In the genomic region with DNA sequence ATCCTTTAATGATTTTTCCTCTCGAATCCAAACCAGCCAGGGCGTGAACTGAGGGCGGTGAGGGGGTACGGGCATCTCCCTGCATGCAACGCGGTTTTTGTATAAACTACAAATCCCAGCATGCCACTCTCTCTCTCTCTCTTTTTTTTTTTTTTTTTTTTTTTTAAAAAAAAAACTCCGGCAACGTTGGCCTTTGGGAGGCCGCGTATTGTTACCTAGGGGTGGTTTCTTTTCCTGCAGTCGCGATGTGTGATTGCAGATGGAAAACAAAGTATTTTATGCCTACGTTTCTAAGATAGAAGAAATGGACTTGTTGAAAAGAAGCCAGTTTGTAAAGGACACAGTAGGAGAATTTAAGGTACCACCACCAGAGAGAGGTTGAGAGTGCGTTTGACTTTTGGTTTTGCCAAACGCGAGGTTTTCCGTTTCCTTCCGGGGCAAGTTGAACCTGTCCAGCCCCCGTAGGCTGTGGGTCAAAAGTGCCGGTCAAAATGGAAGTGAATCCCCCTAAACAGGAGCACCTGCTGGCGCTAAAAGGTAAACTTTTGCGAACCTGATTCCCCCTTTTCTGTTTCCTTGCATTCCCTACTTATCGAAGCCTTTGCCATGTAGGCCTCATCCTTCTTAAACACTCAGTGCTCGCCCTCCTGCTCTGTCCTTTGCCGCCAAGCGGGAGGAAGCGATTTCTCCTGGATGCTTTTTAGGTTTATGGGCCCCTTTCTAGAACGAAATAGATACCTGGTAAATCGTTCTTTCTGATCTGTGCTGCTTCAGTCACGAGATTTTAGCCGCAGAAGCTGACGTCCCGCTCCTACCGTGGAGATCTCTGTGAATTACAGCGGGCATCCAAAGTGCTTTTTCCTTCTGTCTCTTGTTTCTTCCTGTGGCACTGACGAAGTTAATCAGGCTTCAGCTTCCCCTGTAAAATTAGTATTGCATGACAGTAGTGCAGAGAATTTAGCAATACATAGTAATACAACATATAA, we compare ENCODE assay signal across 8 cellular contexts. TPM values are rescaled to one million over a fixed set of nuclear protein-coding genes. Genes with fewer than 3 reads are reported as not detected.
DNase-seq lines count a peak whose midpoint lies in the region; ATAC-seq, FAIRE-seq and TF ChIP-seq lines count a peak whose summit lies in the region.

A gene with protein sequence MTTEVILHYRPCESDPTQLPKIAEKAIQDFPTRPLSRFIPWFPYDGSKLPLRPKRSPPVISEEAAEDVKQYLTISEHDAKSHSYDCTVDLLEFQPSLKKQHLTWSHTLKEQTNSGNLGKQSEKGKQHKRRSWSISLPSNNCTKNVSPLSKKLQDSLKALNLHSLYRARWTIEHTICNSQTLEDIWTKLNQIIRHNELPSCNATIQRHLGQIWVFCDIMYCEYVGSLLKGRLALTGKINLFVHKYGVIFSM (plus strand): TSS at position 458 of the 986 bp plus-strand sequence. CDS start 4,561 bp downstream, outside the sequence.
A gene with protein sequence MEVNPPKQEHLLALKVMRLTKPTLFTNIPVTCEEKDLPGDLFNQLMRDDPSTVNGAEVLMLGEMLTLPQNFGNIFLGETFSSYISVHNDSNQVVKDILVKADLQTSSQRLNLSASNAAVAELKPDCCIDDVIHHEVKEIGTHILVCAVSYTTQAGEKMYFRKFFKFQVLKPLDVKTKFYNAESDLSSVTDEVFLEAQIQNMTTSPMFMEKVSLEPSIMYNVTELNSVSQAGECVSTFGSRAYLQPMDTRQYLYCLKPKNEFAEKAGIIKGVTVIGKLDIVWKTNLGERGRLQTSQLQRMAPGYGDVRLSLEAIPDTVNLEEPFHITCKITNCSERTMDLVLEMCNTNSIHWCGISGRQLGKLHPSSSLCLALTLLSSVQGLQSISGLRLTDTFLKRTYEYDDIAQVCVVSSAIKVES (plus strand): TSS at position 458 of the 986 bp plus-strand sequence. CDS start 34 bp downstream, at position 492.

- H3K9me3 Mint-ChIP-seq in progenitor cell of endocrine pancreas (ENCODE audit: low read depth): no peaks in the 10 kb centered on the region

- intact Hi-C loops in left ventricle myocardium superior (cut with micrococcal nuclease): no loop called here

- H3K36me3 Mint-ChIP-seq in progenitor cell of endocrine pancreas (ENCODE audit: insufficient read depth): peaks cover 5% of the 10 kb centered on the region

- H3K27ac Mint-ChIP-seq in progenitor cell of endocrine pancreas: peak within 1 kb of the TSS; percentile 98

- peak within 1 kb of the TSS; percentile 99 for H3K4me3 Mint-ChIP-seq in progenitor cell of endocrine pancreas (ENCODE audit: low read depth)

- TF ChIP-seq POLR2A in GM12891 (IDR thresholded peaks at IDR 0.05; ENCODE audit: low read depth, low read length): peak; percentile 80

- peak; percentile 24 for TF ChIP-seq CTCF in progenitor cell of endocrine pancreas (IDR thresholded peaks at IDR 0.05; ENCODE audit: unreplicated experiment)

- peak; percentile 85 for ATAC-seq in HG02840 (IDR thresholded peaks at IDR 0.05; ENCODE audit: low FRiP score, unreplicated experiment)
- ATAC-seq in left ventricle myocardium superior: peak; percentile 92

- peak; percentile 22 for DNase-seq in GM12891 (ENCODE audit: insufficient read length, low spot score)
- peak; percentile 84 for DNase-seq in NCI-H1436 (lab: John Stamatoyannopoulos, UW)
- peak; percentile 90 for DNase-seq in SW480 (ENCODE audit: low spot score)
- DNase-seq in amygdala (lab: John Stamatoyannopoulos, UW): peak in 55 of 56 donors; percentile 21 to 94 (median 78)
- DNase-seq in left ventricle myocardium superior: peak; percentile 70
- peak; percentile 48 for DNase-seq in progenitor cell of endocrine pancreas (ENCODE audit: low spot score, unreplicated experiment)
- DNase-seq in ureter (ENCODE audit: low spot score): peak; percentile 89

- H3K4me1 Mint-ChIP-seq in progenitor cell of endocrine pancreas (ENCODE audit: low read depth): peaks cover 24% of the 10 kb centered on the region

- H3K27me3 Mint-ChIP-seq in progenitor cell of endocrine pancreas: no peaks in the 10 kb centered on the region

- peak; percentile 89 for FAIRE-seq in GM12891 (lab: Jason Lieb, UNC)

TF ChIP-seq in GM12891, 5 proteins besides CTCF, POLR2A, EP300 and RAD21:
- no peak for TF ChIP-seq PAX5 (IDR thresholded peaks at IDR 0.05; ENCODE audit: insufficient read depth, low read length, severe bottlenecking)
- TF ChIP-seq POLR2AphosphoS5 (IDR thresholded peaks at IDR 0.05; ENCODE audit: low read depth, low read length): peak; percentile 64; the same call in 1 of the 2 replicates
- peak; percentile 83; the same call in 1 of the 2 replicates for TF ChIP-seq TAF1 (IDR thresholded peaks at IDR 0.05; ENCODE audit: low read depth, low read length)
TF ChIP-seq in GM12891: peak in this region for 2.

RNA-seq across cellular contexts. Expression of the first gene that starts in this region (rescaled TPM):
- 2.7 TPM for polyA plus RNA-seq in GM12891 (2012; ENCODE audit: low read depth, missing spikeins)
- total RNA-seq in left ventricle myocardium superior: 1.9 TPM
- 4.0 and 4.2 TPM in 2 replicates for total RNA-seq in progenitor cell of endocrine pancreas
- 2.3 TPM for total RNA-seq in ureter

RNA-seq across cellular contexts. Expression of the second gene that starts in this region (rescaled TPM):
- 10.5 TPM for polyA plus RNA-seq in GM12891 (2012; ENCODE audit: low read depth, missing spikeins)
- total RNA-seq in left ventricle myocardium superior (23.0 TPM), progenitor cell of endocrine pancreas (20.8 and 22.8 TPM in 2 replicates), ureter (35.2 TPM)

Comparison
In these comparisons a context has a peak if more than half of its experiments do, and no peak if none do; other contexts are left out.
1. Peak in every context shown above with its lines: DNase-seq and ATAC-seq.
2. DNase-seq: peak in every context shown above with its lines; median percentile 90 in SW480; 89 in ureter; 84 in NCI-H1436; 78 in amygdala; 70 in left ventricle myocardium superior; 48 in progenitor cell of endocrine pancreas; 22 in GM12891.